Comparison of ENCODE assay signal across 38 cellular contexts in genomic region chr11:50044647-50045046, GRCh38. TPM values are rescaled to one million over a fixed set of nuclear protein-coding genes. Genes with fewer than 3 reads are reported as not detected.
"Had no signal": no experiment of that assay in that cellular context is flagged by ENCODE, and none has a peak within 500 bp of the region (broad histone marks: within the 10 kb centered on the region; RNA-seq: fewer than 3 reads in every experiment).

No MANE protein-coding gene starts in this region.

- H3K36me3 ChIP-seq: adrenal gland, ascending aorta, brain microvascular endothelial cell, breast epithelium, cardiac muscle cell had no signal

- H3K9me3 ChIP-seq: adrenal gland, ascending aorta, body of pancreas, breast epithelium had no signal

- H3K4me1 ChIP-seq: adrenal gland, ascending aorta, body of pancreas, breast epithelium had no signal

- ATAC-seq: activated naive CD4-positive, alpha-beta T cell treated with anti-CD3 and anti-CD28 coated beads, Interleukin-2, amount 50 U/mL, for 72 hours; activated naive CD8-positive, alpha-beta T cell treated with anti-CD3 and anti-CD28 coated beads, Interleukin-2, amount 50 U/mL, for 24 hours; activated T-cell treated with anti-CD3 and anti-CD28 coated beads, Interleukin-2, amount 50 U/mL, for 4 hours; activated T-cell treated with anti-CD3 and anti-CD28 coated beads, Interleukin-2, amount 50 U/mL, for 72 hours; activated T-helper 17 cell treated with anti-CD3 and anti-CD28 coated beads, Interleukin-2, amount 50 U/mL, for 72 hours; body of pancreas had no signal

- H3K27me3 ChIP-seq: adrenal gland, ascending aorta, body of pancreas, brain microvascular endothelial cell, breast epithelium, cardiac muscle cell had no signal

- H3K27ac ChIP-seq: adrenal gland, ascending aorta, body of pancreas, brain microvascular endothelial cell, breast epithelium, cardiac muscle cell had no signal

- H3K4me3 ChIP-seq: adrenal gland, ascending aorta, body of pancreas, breast epithelium, cardiac muscle cell had no signal

- DNase-seq: activated effector memory CD4-positive, alpha-beta T cell treated with anti-CD3 and anti-CD28 coated beads, Interleukin-2, amount 50 U/mL, for 16 hours; activated effector memory CD4-positive, alpha-beta T cell treated with Interleukin-2 at 50 U/mL for 16 hours; activated gamma-delta T cell; activated gamma-delta T cell treated with Interleukin-2 at 50 U/mL for 16 hours; activated naive CD4-positive, alpha-beta T cell; activated naive CD4-positive, alpha-beta T cell treated with anti-CD3 and anti-CD28 coated beads for 36 hours; activated naive CD4-positive, alpha-beta T cell treated with anti-CD3 and anti-CD28 coated beads, Interleukin-2, amount 10 ng/mL, durations not matched to agents 7 days and 5 days; activated naive CD4-positive, alpha-beta T cell treated with anti-CD3 and anti-CD28 coated beads, Interleukin-2, amount 50 U/mL, for 16 hours; activated naive CD4-positive, alpha-beta T cell treated with Interleukin-2 at 50 U/mL for 16 hours; activated naive CD8-positive, alpha-beta T cell treated with anti-CD3 and anti-CD28 coated beads for 36 hours; activated naive CD8-positive, alpha-beta T cell treated with anti-CD3 and anti-CD28 coated beads, Interleukin-2, amount 10 ng/mL, durations not matched to agents 7 days and 5 days; activated naive CD8-positive, alpha-beta T cell treated with anti-CD3 and anti-CD28 coated beads, Interleukin-2, amount 50 U/mL, for 24 hours; activated T-cell treated with anti-CD3 and anti-CD28 coated beads, Interleukin-2, amount 50 U/mL, for 1 hour; activated T-cell treated with anti-CD3 and anti-CD28 coated beads, Interleukin-2, amount 50 U/mL, for 24 hours; activated T-cell treated with anti-CD3 and anti-CD28 coated beads, Interleukin-2, amount 50 U/mL, for 4 hours; activated T-cell treated with anti-CD3 and anti-CD28 coated beads, Interleukin-2, amount 50 U/mL, for 48 hours; activated T-cell treated with anti-CD3 and anti-CD28 coated beads, Interleukin-2, amount 50 U/mL, for 72 hours; adrenal gland; amniotic stem cell; amygdala; anterior cingulate cortex; aorta; body of pancreas; brain microvascular endothelial cell; caudate nucleus; central memory CD4-positive, alpha-beta T cell; cerebellar nuclear complex had no signal

RNA-seq across cellular contexts. Expression of gene OR4C45, which starts 12.0 kb away (rescaled TPM):
- total RNA-seq: activated naive CD4-positive, alpha-beta T cell treated with anti-CD3 and anti-CD28 coated beads for 36 hours; activated naive CD4-positive, alpha-beta T cell treated with anti-CD3 and anti-CD28 coated beads, Interleukin-2, amount 50 U/mL, for 72 hours; activated naive CD8-positive, alpha-beta T cell treated with anti-CD3 and anti-CD28 coated beads for 36 hours; activated naive CD8-positive, alpha-beta T cell treated with anti-CD3 and anti-CD28 coated beads, Interleukin-2, amount 10 ng/mL, durations not matched to agents 7 days and 5 days; activated T-cell treated with anti-CD3 and anti-CD28 coated beads, Interleukin-2, amount 50 U/mL, for 4 hours; activated T-cell treated with anti-CD3 and anti-CD28 coated beads, Interleukin-2, amount 50 U/mL, for 72 hours; activated T-helper 1 cell treated with anti-CD3 and anti-CD28 coated beads, Interleukin-12 subunit alpha, Interleukin-12 subunit beta, Interleukin-2, Interleukin-4 antibody, amounts not matched to agents 30 ng/mL and 10 ng/mL and 1 ng/mL, durations not matched to agents 14 hours and 24 hours and 36 hours; activated T-helper 17 cell treated with anti-CD3 and anti-CD28 coated beads, Interleukin-2, amount 50 U/mL, for 72 hours; activated T-helper 2 cell treated with anti-CD3 and anti-CD28 coated beads, Interferon-gamma antibody, Interleukin-2, Interleukin-4, amounts not matched to agents 10 μg/mL and 5 μg/mL and 100 μg/mL, durations not matched to agents 14 hours and 24 hours and 36 hours; adrenal gland; aorta; ascending aorta; astrocyte; body of pancreas; breast epithelium; bronchial epithelial cell; cardiac muscle cell; cardiac septum; cerebellum had no signal
